Comparison of ENCODE assay signal across 1 cellular context in the genomic region with DNA sequence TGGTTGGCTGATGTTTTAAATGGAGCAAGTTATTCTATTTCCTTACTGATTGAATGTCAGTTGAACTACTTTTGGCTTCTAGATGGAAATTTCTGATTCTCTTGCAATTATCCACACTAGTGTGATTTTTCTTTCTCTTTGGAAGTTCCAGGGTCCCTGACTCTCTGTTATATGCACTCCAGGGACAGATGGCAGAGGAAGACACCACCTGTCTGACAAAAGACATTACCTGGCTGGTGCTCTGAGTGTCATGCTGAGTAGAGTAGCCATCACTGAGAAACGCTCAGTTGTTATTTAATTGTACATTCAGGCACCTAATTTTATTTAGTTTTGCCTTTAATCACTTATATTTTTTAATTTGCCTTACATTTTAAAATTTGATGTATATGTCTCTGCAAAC.
TF ChIP-seq lines count a peak whose summit lies in the region.

No MANE protein-coding gene starts in this region.

TF ChIP-seq in GM23338, 12 proteins besides CTCF, POLR2A, EP300 and RAD21 (continued from another document):
- TF ChIP-seq ZNF462 (CRISPR knock-in tag; IDR thresholded peaks at IDR 0.05) (no peak), ETS1 (IDR thresholded peaks at IDR 0.05) (no peak), ZNF331 (CRISPR knock-in tag; IDR thresholded peaks at IDR 0.05; ENCODE audit: low read depth) (no peak), REST (IDR thresholded peaks at IDR 0.05; ENCODE audit: unreplicated experiment) (no peak), CREB1 (CRISPR knock-in tag; IDR thresholded peaks at IDR 0.05; ENCODE audit: low read depth) (no peak), NANOG (IDR thresholded peaks at IDR 0.05; ENCODE audit: borderline replicate concordance) (no peak), EZH2phosphoT487 (IDR thresholded peaks at IDR 0.05; ENCODE audit: unreplicated experiment) (no peak), ZNF114 (CRISPR knock-in tag; IDR thresholded peaks at IDR 0.05) (no peak), STAT1 (IDR thresholded peaks at IDR 0.05; ENCODE audit: unreplicated experiment) (no peak), JUNB (IDR thresholded peaks at IDR 0.05; ENCODE audit: unreplicated experiment) (no peak), POLR2AphosphoS5 (IDR thresholded peaks at IDR 0.05; ENCODE audit: low read depth) (no peak)
